8 cellular contexts compared by ENCODE assay signal in the genomic region with DNA sequence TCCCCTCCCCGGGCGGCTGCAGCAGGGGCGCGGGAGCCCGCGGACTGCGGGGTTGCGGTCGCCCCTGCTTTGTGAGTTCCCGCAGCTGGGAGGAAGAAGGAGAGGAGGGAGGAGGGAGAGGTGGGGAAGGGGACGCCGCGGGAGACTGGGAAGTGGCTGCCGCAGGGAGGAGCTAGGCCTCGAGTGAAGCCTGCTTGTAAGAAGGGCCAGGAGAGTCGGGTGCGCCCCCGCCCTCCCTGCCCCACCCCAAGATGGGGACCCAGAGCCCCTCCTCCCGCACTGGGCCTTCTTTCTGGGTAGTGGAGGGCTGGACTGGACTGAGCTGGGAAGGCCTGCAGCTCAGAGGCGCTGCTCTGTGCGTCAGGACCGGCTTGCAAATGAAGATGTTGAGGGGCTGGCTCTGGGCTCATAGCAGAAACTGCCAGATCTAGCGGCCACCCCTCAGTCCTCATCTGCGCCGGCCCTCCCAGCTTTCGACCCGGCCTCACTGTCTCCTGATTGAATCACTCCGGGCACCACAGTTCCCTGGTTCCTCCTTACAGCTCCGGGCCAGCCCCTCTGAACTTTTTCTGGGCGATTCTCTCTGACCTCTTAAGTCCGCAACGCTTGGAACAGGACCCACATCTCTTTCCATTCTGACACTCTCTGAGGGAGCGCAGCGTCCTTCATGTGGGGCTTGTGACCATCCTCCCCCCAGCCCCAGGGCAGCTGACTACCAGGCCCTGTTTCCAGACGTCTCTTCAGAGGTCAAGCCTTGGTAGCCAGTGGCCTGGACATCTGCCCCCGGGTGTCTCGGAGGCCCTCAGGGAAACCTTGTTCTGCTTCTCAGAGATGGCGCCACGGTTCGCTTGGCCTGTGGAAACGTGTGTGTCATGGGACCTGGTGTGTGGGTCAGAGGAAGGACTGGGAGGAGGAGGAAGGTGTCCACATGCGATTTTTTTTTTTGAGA. TPM values are rescaled to one million over a fixed set of nuclear protein-coding genes. Genes with fewer than 3 reads are reported as not detected.
DNase-seq lines count a peak whose midpoint lies in the region; TF ChIP-seq lines count a peak whose summit lies in the region.

No MANE protein-coding gene starts in this region.

- H3K9me3 Mint-ChIP-seq in activated naive CD8-positive, alpha-beta T cell (ENCODE audit: low read depth) = no peaks in the 10 kb centered on the region
- no peaks in the 10 kb centered on the region for H3K9me3 Mint-ChIP-seq in neural progenitor cell

- H3K27me3 Mint-ChIP-seq in activated naive CD8-positive, alpha-beta T cell = peaks cover 5% of the 10 kb centered on the region
- H3K27me3 Mint-ChIP-seq in neural progenitor cell (ENCODE audit: insufficient read depth, low read depth) = peaks cover 5% of the 10 kb centered on the region

- peak overlapping the region; percentile 74 for H3K4me3 ChIP-seq in neural progenitor cell

- peak overlapping the region; percentile 72 for H3K4me3 Mint-ChIP-seq in activated naive CD8-positive, alpha-beta T cell
- H3K4me3 Mint-ChIP-seq in neural progenitor cell = peak overlapping the region; percentile 86

- H3F3A ChIP-seq in neural progenitor cell (ENCODE audit: low read depth) = peaks cover 28% of the 10 kb centered on the region

- intact Hi-C loops in head of caudate nucleus (cut with DNase I) = loop anchor here (5.0 kb wide), 2 partner anchors 37 to 83 kb away; a partner anchor contains a TSS

- no peaks in the 10 kb centered on the region for H3K27me3 ChIP-seq in neural progenitor cell

- peak overlapping the region; percentile 54 for H2AFZ ChIP-seq in neural progenitor cell (replicated peaks)

- no peak overlapping the region for H3K27ac Mint-ChIP-seq in activated naive CD8-positive, alpha-beta T cell
- peak overlapping the region; percentile 99 for H3K27ac Mint-ChIP-seq in neural progenitor cell

- H3K36me3 ChIP-seq in neural progenitor cell = no peaks in the 10 kb centered on the region

- TF ChIP-seq CTCF in neural progenitor cell (IDR thresholded peaks at IDR 0.05) = no peak

- DNase-seq in NCI-H345 (lab: John Stamatoyannopoulos, UW) (peak; percentile 42), NCI-H345 treated with DMSO at 0.1 percent for 48 hours (lab: John Stamatoyannopoulos, UW; ENCODE audit: unreplicated experiment) (no peak), NCI-H1092 treated with DMSO at 0.1 percent for 48 hours (lab: John Stamatoyannopoulos, UW) (peak; percentile 82), head of caudate nucleus (peak; percentile 39 to 82 (median 68)), neural progenitor cell (ENCODE audit: low spot score) (peak; percentile 86), KG1 (lab: John Stamatoyannopoulos, UW) (no peak), SW480 (ENCODE audit: low spot score) (no peak)

- H4K20me1 ChIP-seq in neural progenitor cell (ENCODE audit: low read depth) = no peaks in the 10 kb centered on the region

- no peaks in the 10 kb centered on the region for H3K79me2 ChIP-seq in neural progenitor cell (ENCODE audit: low read depth)

- peaks cover 12% of the 10 kb centered on the region for H3K4me1 Mint-ChIP-seq in activated naive CD8-positive, alpha-beta T cell (ENCODE audit: low read depth)
- peaks cover 25% of the 10 kb centered on the region for H3K4me1 Mint-ChIP-seq in neural progenitor cell

- H3K36me3 Mint-ChIP-seq in activated naive CD8-positive, alpha-beta T cell = no peaks in the 10 kb centered on the region
- H3K36me3 Mint-ChIP-seq in neural progenitor cell = peaks cover 6% of the 10 kb centered on the region

- no peaks in the 10 kb centered on the region for H3K9me3 ChIP-seq in neural progenitor cell (ENCODE audit: low read depth)

- H3K9ac ChIP-seq in neural progenitor cell = peak overlapping the region; percentile 70

- H3K4me1 ChIP-seq in neural progenitor cell = peaks cover 16% of the 10 kb centered on the region

- peak overlapping the region; percentile 92 for H3K4me2 ChIP-seq in neural progenitor cell

- H3K27ac ChIP-seq in neural progenitor cell = peak overlapping the region; percentile 89

RNA-seq across cellular contexts. Expression of a gene that starts 21.9 kb away (rescaled TPM):
- total RNA-seq in neural progenitor cell (ENCODE audit: low replicate concordance) = 219 and 589 TPM in 2 replicates

RNA-seq across cellular contexts. Expression of a gene that starts 58.2 kb away (rescaled TPM):
- total RNA-seq in neural progenitor cell (ENCODE audit: low replicate concordance) = 11.3 and 32.7 TPM in 2 replicates

Comparison
In these comparisons a context has a peak if more than half of its experiments do, and no peak if none do; other contexts are left out.
1. DNase-seq: peak in NCI-H345 (single experiment), NCI-H1092 treated with DMSO at 0.1 percent for 48 hours (single experiment), head of caudate nucleus (42 of 42) and neural progenitor cell (single experiment); none in NCI-H345 treated with DMSO at 0.1 percent for 48 hours (single experiment), KG1 (single experiment) and SW480 (single experiment).